Comparison of ENCODE assay signal across 10 cellular contexts in the genomic region with DNA sequence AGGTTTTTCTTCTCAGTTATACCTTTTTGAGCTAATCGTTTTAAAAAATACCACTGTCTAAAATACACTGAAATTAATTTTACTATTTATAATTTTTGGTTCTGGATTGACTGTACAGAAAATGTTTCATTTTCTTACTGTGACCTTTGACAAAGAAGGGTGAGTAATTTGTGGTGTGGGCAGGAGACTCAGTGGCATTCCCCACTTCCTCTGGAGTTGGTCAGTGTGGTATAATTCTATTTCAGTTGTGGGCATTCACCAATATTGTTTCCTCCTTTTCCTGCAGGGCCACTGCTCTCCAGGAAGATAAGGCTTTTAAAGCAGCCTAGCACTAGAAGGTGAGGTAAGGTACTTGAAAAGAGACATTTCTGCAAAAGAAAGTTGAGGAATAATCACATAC. TPM values are rescaled to one million over a fixed set of nuclear protein-coding genes. Genes with fewer than 3 reads are reported as not detected.
A peak's percentile ranks its signal among the peaks of the same experiment; 100 is the strongest.
DNase-seq lines count a peak whose midpoint lies in the region.
"Had no signal": no experiment of that assay in that cellular context is flagged by ENCODE, and none has a peak within 500 bp of the region (broad histone marks: within the 10 kb centered on the region; RNA-seq: fewer than 3 reads in every experiment).

No MANE protein-coding gene starts in this region.

- H3K9me3 Mint-ChIP-seq in activated T-helper 1 cell treated with anti-CD3 and anti-CD28 coated beads, Interleukin-12 subunit alpha, Interleukin-12 subunit beta, Interleukin-2, Interleukin-4 antibody, amounts not matched to agents 30 ng/mL and 10 ng/mL and 1 ng/mL, durations not matched to agents 14 hours and 24 hours and 36 hours: no peaks in the 10 kb centered on the region
- H3K9me3 Mint-ChIP-seq: endodermal cell had no signal

- peaks cover 19% of the 10 kb centered on the region for H3K4me1 Mint-ChIP-seq in activated T-helper 1 cell treated with anti-CD3 and anti-CD28 coated beads, Interleukin-12 subunit alpha, Interleukin-12 subunit beta, Interleukin-2, Interleukin-4 antibody, amounts not matched to agents 30 ng/mL and 10 ng/mL and 1 ng/mL, durations not matched to agents 14 hours and 24 hours and 36 hours (ENCODE audit: low read depth)

- H3K27ac Mint-ChIP-seq in activated T-helper 1 cell treated with anti-CD3 and anti-CD28 coated beads, Interleukin-12 subunit alpha, Interleukin-12 subunit beta, Interleukin-2, Interleukin-4 antibody, amounts not matched to agents 30 ng/mL and 10 ng/mL and 1 ng/mL, durations not matched to agents 14 hours and 24 hours and 36 hours: peak overlapping the region; percentile 56
- H3K27ac Mint-ChIP-seq: endodermal cell had no signal

- H3K27me3 Mint-ChIP-seq in activated T-helper 1 cell treated with anti-CD3 and anti-CD28 coated beads, Interleukin-12 subunit alpha, Interleukin-12 subunit beta, Interleukin-2, Interleukin-4 antibody, amounts not matched to agents 30 ng/mL and 10 ng/mL and 1 ng/mL, durations not matched to agents 14 hours and 24 hours and 36 hours (ENCODE audit: insufficient read depth): no peaks in the 10 kb centered on the region

- DNase-seq in activated CD4-positive, alpha-beta T cell treated with anti-CD3 and anti-CD28 coated beads for 48 hours: peak; percentile 27
- no peak for DNase-seq in activated CD4-positive, alpha-beta T cell treated with anti-CD3 and anti-CD28 coated beads for 4 hours
- DNase-seq in M059J (ENCODE audit: low read depth): peak; percentile 77
- peak; percentile 18 for DNase-seq in activated T-helper 1 cell treated with anti-CD3 and anti-CD28 coated beads, Interleukin-12 subunit alpha, Interleukin-12 subunit beta, Interleukin-2, Interleukin-4 antibody, amounts not matched to agents 30 ng/mL and 10 ng/mL and 1 ng/mL, durations not matched to agents 14 hours and 24 hours and 36 hours (ENCODE audit: low spot score)
- peak; percentile 68 for DNase-seq in renal cortical epithelial cell (ENCODE audit: low read depth)
- no peak for DNase-seq in pons (ENCODE audit: low spot score)
- no peak for DNase-seq in NCI-H1417 treated with DMSO at 0.1 percent for 48 hours (lab: John Stamatoyannopoulos, UW)
- DNase-seq in LoVo (ENCODE audit: low spot score): no peak
- DNase-seq: endodermal cell, testis had no signal

- intact Hi-C loops in activated T-helper 1 cell treated with anti-CD3 and anti-CD28 coated beads, Interleukin-12 subunit alpha, Interleukin-12 subunit beta, Interleukin-2, Interleukin-4 antibody, amounts not matched to agents 30 ng/mL and 10 ng/mL and 1 ng/mL, durations not matched to agents 14 hours and 24 hours and 36 hours (cut with micrococcal nuclease): no loop called here

- peak overlapping the region; percentile 28 for H3K4me3 Mint-ChIP-seq in activated T-helper 1 cell treated with anti-CD3 and anti-CD28 coated beads, Interleukin-12 subunit alpha, Interleukin-12 subunit beta, Interleukin-2, Interleukin-4 antibody, amounts not matched to agents 30 ng/mL and 10 ng/mL and 1 ng/mL, durations not matched to agents 14 hours and 24 hours and 36 hours
- H3K4me3 Mint-ChIP-seq: endodermal cell had no signal

- H3K36me3 Mint-ChIP-seq in activated T-helper 1 cell treated with anti-CD3 and anti-CD28 coated beads, Interleukin-12 subunit alpha, Interleukin-12 subunit beta, Interleukin-2, Interleukin-4 antibody, amounts not matched to agents 30 ng/mL and 10 ng/mL and 1 ng/mL, durations not matched to agents 14 hours and 24 hours and 36 hours (ENCODE audit: low read depth): peaks cover 27% of the 10 kb centered on the region

RNA-seq across cellular contexts. Expression of gene DAG1, which starts 6.5 kb away (rescaled TPM):
- total RNA-seq in M059J (2014; rRNA removed; shearing (Covaris generic)): 79.8 and 104 TPM in 2 replicates
- 20.5 and 23.7 TPM in 2 replicates for total RNA-seq in activated T-helper 1 cell treated with anti-CD3 and anti-CD28 coated beads, Interleukin-12 subunit alpha, Interleukin-12 subunit beta, Interleukin-2, Interleukin-4 antibody, amounts not matched to agents 30 ng/mL and 10 ng/mL and 1 ng/mL, durations not matched to agents 14 hours and 24 hours and 36 hours
- 37.9 and 87.8 TPM in 2 replicates for total RNA-seq in renal cortical epithelial cell

RNA-seq across cellular contexts. Expression of gene NICN1, which starts 47.4 kb away (rescaled TPM):
- 1.2 and 1.7 TPM in 2 replicates for total RNA-seq in M059J (2014; rRNA removed; shearing (Covaris generic))
- 13.5 and 14.1 TPM in 2 replicates for total RNA-seq in activated T-helper 1 cell treated with anti-CD3 and anti-CD28 coated beads, Interleukin-12 subunit alpha, Interleukin-12 subunit beta, Interleukin-2, Interleukin-4 antibody, amounts not matched to agents 30 ng/mL and 10 ng/mL and 1 ng/mL, durations not matched to agents 14 hours and 24 hours and 36 hours
- 0.87 and 10.2 TPM in 2 replicates for total RNA-seq in renal cortical epithelial cell

RNA-seq across cellular contexts. Expression of gene AMT, which starts 54.3 kb away (rescaled TPM):
- total RNA-seq in M059J (2014; rRNA removed; shearing (Covaris generic)): 0.12 and 0.32 TPM in 2 replicates
- 2.2 and 2.7 TPM in 2 replicates for total RNA-seq in activated T-helper 1 cell treated with anti-CD3 and anti-CD28 coated beads, Interleukin-12 subunit alpha, Interleukin-12 subunit beta, Interleukin-2, Interleukin-4 antibody, amounts not matched to agents 30 ng/mL and 10 ng/mL and 1 ng/mL, durations not matched to agents 14 hours and 24 hours and 36 hours
- 0.52 and 0.85 TPM in 2 replicates for total RNA-seq in renal cortical epithelial cell

Comparison
In these comparisons a context has a peak if more than half of its experiments do, and no peak if none do; other contexts are left out.
1. DNase-seq: peak in activated CD4-positive, alpha-beta T cell treated with anti-CD3 and anti-CD28 coated beads for 48 hours (single experiment), M059J (single experiment), activated T-helper 1 cell treated with anti-CD3 and anti-CD28 coated beads, Interleukin-12 subunit alpha, Interleukin-12 subunit beta, Interleukin-2, Interleukin-4 antibody, amounts not matched to agents 30 ng/mL and 10 ng/mL and 1 ng/mL, durations not matched to agents 14 hours and 24 hours and 36 hours (single experiment) and renal cortical epithelial cell (single experiment); none in activated CD4-positive, alpha-beta T cell treated with anti-CD3 and anti-CD28 coated beads for 4 hours (0 of 2), pons (single experiment), NCI-H1417 treated with DMSO at 0.1 percent for 48 hours (single experiment) and LoVo (single experiment).